ENCODE assay signal across 15 cellular contexts in the genomic region with DNA sequence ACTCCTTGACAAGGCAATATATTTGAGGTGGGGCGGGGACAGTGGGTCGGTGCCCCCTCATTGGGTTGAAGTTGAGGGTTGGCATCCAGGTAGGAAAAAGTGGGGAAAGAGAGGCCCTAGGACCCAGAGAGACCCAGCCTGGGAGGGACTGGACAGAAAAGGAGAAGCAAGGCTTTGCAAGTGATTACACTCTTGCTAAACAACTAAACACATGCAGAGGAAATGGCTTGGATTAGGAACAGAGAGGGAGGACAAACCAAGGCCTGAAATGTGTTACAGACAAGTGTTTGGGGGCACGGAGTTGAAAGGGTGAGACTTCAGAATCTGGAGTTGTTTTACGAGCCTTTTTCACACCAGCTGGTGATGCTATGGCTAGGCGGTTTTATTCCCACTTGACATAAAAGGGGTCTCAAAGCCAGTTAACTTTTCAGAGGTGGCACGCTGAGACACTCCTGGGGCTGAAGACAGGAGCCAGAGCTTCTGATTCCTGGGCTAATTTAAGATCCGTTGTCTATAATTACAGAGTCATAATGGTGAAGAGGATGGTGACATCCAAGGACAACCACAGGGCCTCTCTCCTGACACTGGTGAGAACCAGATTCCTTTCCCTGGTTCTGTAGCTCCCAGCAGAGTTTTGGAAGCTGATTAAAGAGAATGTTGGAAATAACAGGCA. TPM values are rescaled to one million over a fixed set of nuclear protein-coding genes. Genes with fewer than 3 reads are reported as not detected.
DNase-seq lines count a peak whose midpoint lies in the region; ATAC-seq and TF ChIP-seq lines count a peak whose summit lies in the region.
"Had no signal": no experiment of that assay in that cellular context is flagged by ENCODE, and none has a peak within 500 bp of the region (broad histone marks: within the 10 kb centered on the region; RNA-seq: fewer than 3 reads in every experiment).

No MANE protein-coding gene starts in this region.

- H3K27ac Mint-ChIP-seq in activated T-cell treated with anti-CD3 and anti-CD28 coated beads, Interleukin-2, amount 50 U/mL, for 24 hours = no peak overlapping the region
- H3K27ac Mint-ChIP-seq: activated CD8-positive, alpha-beta memory T cell treated with anti-CD3 and anti-CD28 coated beads, Interleukin-2, amount 10 ng/mL, durations not matched to agents 7 days and 5 days had no signal

- H3K4me3 Mint-ChIP-seq in activated T-cell treated with anti-CD3 and anti-CD28 coated beads, Interleukin-2, amount 50 U/mL, for 24 hours = no peak overlapping the region
- H3K4me3 Mint-ChIP-seq: activated CD8-positive, alpha-beta memory T cell treated with anti-CD3 and anti-CD28 coated beads, Interleukin-2, amount 10 ng/mL, durations not matched to agents 7 days and 5 days had no signal

- peaks cover 9% of the 10 kb centered on the region for H3K4me1 Mint-ChIP-seq in activated T-cell treated with anti-CD3 and anti-CD28 coated beads, Interleukin-2, amount 50 U/mL, for 24 hours (ENCODE audit: low read depth)

- H3K4me3 ChIP-seq in HL-60 (replicated peaks; ENCODE audit: insufficient read depth, low read length) (no peak overlapping the region), right atrium auricular region (no peak overlapping the region)
- H3K4me3 ChIP-seq: suprapubic skin had no signal

- H3K27me3 ChIP-seq in HL-60 (ENCODE audit: insufficient read depth, poor library complexity, severe bottlenecking) = no peaks in the 10 kb centered on the region
- H3K27me3 ChIP-seq in right atrium auricular region = no peaks in the 10 kb centered on the region
- H3K27me3 ChIP-seq: suprapubic skin had no signal

- TF ChIP-seq CTCF in HL-60 (IDR thresholded peaks at IDR 0.05; ENCODE audit: insufficient read depth, low read length) (no peak), right atrium auricular region (IDR thresholded peaks at IDR 0.05) (no peak)

- H3K27ac ChIP-seq in HL-60 (replicated peaks) = peak overlapping the region; percentile 34
- peak overlapping the region; percentile 65 to 69 for H3K27ac ChIP-seq in right atrium auricular region
- H3K27ac ChIP-seq: suprapubic skin had no signal

- DNase-seq in AML-193 (lab: John Stamatoyannopoulos, UW) = peak; percentile 54 to 60
- DNase-seq in HL-60 (ENCODE audit: low read depth in 1 of 2, low spot score in 1 of 2) = peak in 1 of 2 experiments; percentile 62
- DNase-seq in SKM-1 (lab: John Stamatoyannopoulos, UW; ENCODE audit: unreplicated experiment) = peak; percentile 23
- no peak for DNase-seq in right atrium auricular region (ENCODE audit: low spot score)
- no peak for DNase-seq in activated T-cell treated with anti-CD3 and anti-CD28 coated beads, Interleukin-2, amount 50 U/mL, for 24 hours
- DNase-seq in NCI-H1092 (lab: John Stamatoyannopoulos, UW) = no peak
- DNase-seq: activated CD8-positive, alpha-beta memory T cell treated with anti-CD3 and anti-CD28 coated beads, Interleukin-2, amount 10 ng/mL, durations not matched to agents 7 days and 5 days; activated gamma-delta T cell; EL; NCI-H1048; occipital lobe; SHP77 treated with DMSO at 0.1 percent for 48 hours had no signal

- no peaks in the 10 kb centered on the region for H3K9me3 Mint-ChIP-seq in activated T-cell treated with anti-CD3 and anti-CD28 coated beads, Interleukin-2, amount 50 U/mL, for 24 hours

- peaks cover 0 to 23% of the 10 kb centered on the region in 2 donors for H3K4me1 ChIP-seq in right atrium auricular region

- ATAC-seq in GM18520 (IDR thresholded peaks at IDR 0.05; ENCODE audit: unreplicated experiment) (no peak), HG02840 (IDR thresholded peaks at IDR 0.05; ENCODE audit: low FRiP score, unreplicated experiment) (no peak)

- no peaks in the 10 kb centered on the region for H3K36me3 ChIP-seq in right atrium auricular region
- H3K36me3 ChIP-seq: suprapubic skin had no signal

- no peaks in the 10 kb centered on the region for H3K36me3 Mint-ChIP-seq in activated T-cell treated with anti-CD3 and anti-CD28 coated beads, Interleukin-2, amount 50 U/mL, for 24 hours (ENCODE audit: low read depth)
- H3K36me3 Mint-ChIP-seq: activated CD8-positive, alpha-beta memory T cell treated with anti-CD3 and anti-CD28 coated beads, Interleukin-2, amount 10 ng/mL, durations not matched to agents 7 days and 5 days had no signal

- H3K27me3 Mint-ChIP-seq in activated T-cell treated with anti-CD3 and anti-CD28 coated beads, Interleukin-2, amount 50 U/mL, for 24 hours = peaks cover 10% of the 10 kb centered on the region

- no peaks in the 10 kb centered on the region for H3K9me3 ChIP-seq in right atrium auricular region
- H3K9me3 ChIP-seq: suprapubic skin had no signal

RNA-seq across cellular contexts. Expression of a gene that starts 7.7 kb away (rescaled TPM):
- total RNA-seq in right atrium auricular region = 10 to 100 TPM in 1 of 2 donors, 1 to 10 TPM in 1; 9.5 to 10.6 TPM

RNA-seq across cellular contexts. Expression of a gene that starts 50.6 kb away (rescaled TPM):
- total RNA-seq in right atrium auricular region = 100 to 1,000 TPM; 111 to 181 TPM

RNA-seq across cellular contexts. Expression of a gene that starts 52.8 kb away (rescaled TPM):
- total RNA-seq in right atrium auricular region = 10 to 100 TPM; 11.5 to 30.2 TPM
- total RNA-seq: activated CD8-positive, alpha-beta memory T cell treated with anti-CD3 and anti-CD28 coated beads, Interleukin-2, amount 10 ng/mL, durations not matched to agents 7 days and 5 days had no signal

Comparison
In these comparisons a context has a peak if more than half of its experiments do, and no peak if none do; other contexts are left out.
1. DNase-seq: peak in AML-193 (2 of 2) and SKM-1 (single experiment); none in right atrium auricular region (single experiment), activated T-cell treated with anti-CD3 and anti-CD28 coated beads, Interleukin-2, amount 50 U/mL, for 24 hours (single experiment) and NCI-H1092 (single experiment).